In the genomic region with DNA sequence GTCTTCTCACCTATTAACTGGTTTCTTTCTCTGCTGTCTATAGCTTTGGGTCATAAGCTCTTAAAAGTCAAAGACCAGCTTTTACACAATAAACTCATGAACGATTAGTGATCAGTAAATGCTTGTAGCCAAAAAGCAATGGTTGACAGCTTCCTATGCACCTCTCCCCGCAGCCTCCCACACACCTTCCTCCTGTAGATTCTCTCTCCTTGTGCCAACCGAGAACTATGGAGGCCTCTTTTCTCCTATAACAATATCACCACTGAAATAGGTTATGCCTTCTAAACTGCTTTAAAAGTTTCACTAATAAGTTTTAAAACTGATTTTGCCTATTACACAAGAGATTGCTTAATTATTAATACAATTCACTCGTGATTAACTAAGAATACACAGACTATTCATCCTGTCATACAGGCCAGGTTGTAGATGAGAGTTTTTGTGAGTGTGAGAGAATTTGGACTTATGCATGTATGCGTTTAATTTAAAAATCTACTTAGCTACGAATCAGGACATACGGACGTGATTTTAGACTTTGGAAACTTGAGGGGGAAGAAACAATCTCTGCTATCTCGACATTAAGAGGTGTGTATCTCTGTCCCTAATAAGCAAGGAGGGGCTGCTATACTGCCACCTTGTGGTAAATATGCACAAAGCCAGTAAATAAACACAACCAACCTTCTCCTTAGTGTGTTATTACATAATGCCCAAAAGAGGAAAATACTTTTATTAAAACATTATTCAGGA, we compare ENCODE assay signal across 8 cellular contexts.
DNase-seq lines count a peak whose midpoint lies in the region; ATAC-seq and TF ChIP-seq lines count a peak whose summit lies in the region.

No MANE protein-coding gene starts in this region.

- H3K4me3 ChIP-seq in HEK293 (ENCODE audit: low read depth, low read length) (no peak overlapping the region), upper lobe of right lung (no peak overlapping the region)

- H3K4me1 ChIP-seq in HEK293 (ENCODE audit: control insufficient read depth, insufficient read depth, low read length) (no peaks in the 10 kb centered on the region), upper lobe of right lung (peaks cover 10% of the 10 kb centered on the region)

- H3K36me3 Mint-ChIP-seq in brain, result no peaks in the 10 kb centered on the region

- H3K4me1 Mint-ChIP-seq in brain, result no peaks in the 10 kb centered on the region

- no peak overlapping the region for H3K4me3 Mint-ChIP-seq in brain

- peak; percentile 33; the same call in 1 of the 2 replicates for TF ChIP-seq CTCF in HEK293 (tag by site-specific recombination; IDR thresholded peaks at IDR 0.05)
- peak; percentile 80 to 82 for TF ChIP-seq CTCF in brain (conservative IDR thresholded peaks at IDR 0.05)
- peak; percentile 89 for TF ChIP-seq CTCF in upper lobe of right lung (IDR thresholded peaks at IDR 0.05)

- CTCF ChIA-PET in HEK293 (lab: Yijun Ruan, JAX), result interaction anchor here (0.6 to 2.7 kb wide), 29 partner anchors 7 to 780 kb away, joined by 3 to 32 read pairs (median 4); no protein-coding TSS in a partner anchor

- POLR2A ChIA-PET in HEK293 (lab: Yijun Ruan, JAX), result no interaction called here

- H3K27me3 Mint-ChIP-seq in brain, result peaks cover 8% of the 10 kb centered on the region

- no peaks in the 10 kb centered on the region for H3K27me3 ChIP-seq in upper lobe of right lung

- H3K9me3 ChIP-seq in HEK293 (ENCODE audit: control insufficient read depth, insufficient read depth, low read depth, low read length), result no peaks in the 10 kb centered on the region
- H3K9me3 ChIP-seq in upper lobe of right lung, result no peaks in the 10 kb centered on the region

- DNase-seq in NCI-H526 (lab: John Stamatoyannopoulos, UW) (peak; percentile 4 to 51), NCI-H526 treated with DMSO at 0.1 percent for 48 hours (lab: John Stamatoyannopoulos, UW) (no peak), NCI-H2171 treated with DMSO at 0.1 percent for 48 hours (lab: John Stamatoyannopoulos, UW) (peak; percentile 35), inferior parietal cortex (ENCODE audit: extremely low spot score) (peak; percentile 54), upper lobe of right lung (no peak)

- ATAC-seq in upper lobe of right lung (peak; percentile 90), GM21528 (IDR thresholded peaks at IDR 0.05; ENCODE audit: low FRiP score, unreplicated experiment) (no peak)

- H3K27ac ChIP-seq in HEK293 (ENCODE audit: extremely low read depth, low read depth, low read length) (no peak overlapping the region), upper lobe of right lung (no peak overlapping the region)

- peak overlapping the region in 1 of 5 experiments; percentile 1 for H3K27ac Mint-ChIP-seq in brain

- peaks cover 0 to 3% (median 0%) of the 10 kb centered on the region in 5 experiments for H3K9me3 Mint-ChIP-seq in brain

- H3K36me3 ChIP-seq in HEK293 (ENCODE audit: control insufficient read depth in 2 of 2, insufficient read depth in 1 of 2, low read length in 2 of 2) (no peaks in the 10 kb centered on the region), upper lobe of right lung (no peaks in the 10 kb centered on the region)

- intact Hi-C loops in upper lobe of right lung (cut with DNase I), result no loop called here

TF ChIP-seq in HEK293, 187 proteins besides CTCF, POLR2A, EP300 and RAD21:
- TF ChIP-seq, protein P1, sequence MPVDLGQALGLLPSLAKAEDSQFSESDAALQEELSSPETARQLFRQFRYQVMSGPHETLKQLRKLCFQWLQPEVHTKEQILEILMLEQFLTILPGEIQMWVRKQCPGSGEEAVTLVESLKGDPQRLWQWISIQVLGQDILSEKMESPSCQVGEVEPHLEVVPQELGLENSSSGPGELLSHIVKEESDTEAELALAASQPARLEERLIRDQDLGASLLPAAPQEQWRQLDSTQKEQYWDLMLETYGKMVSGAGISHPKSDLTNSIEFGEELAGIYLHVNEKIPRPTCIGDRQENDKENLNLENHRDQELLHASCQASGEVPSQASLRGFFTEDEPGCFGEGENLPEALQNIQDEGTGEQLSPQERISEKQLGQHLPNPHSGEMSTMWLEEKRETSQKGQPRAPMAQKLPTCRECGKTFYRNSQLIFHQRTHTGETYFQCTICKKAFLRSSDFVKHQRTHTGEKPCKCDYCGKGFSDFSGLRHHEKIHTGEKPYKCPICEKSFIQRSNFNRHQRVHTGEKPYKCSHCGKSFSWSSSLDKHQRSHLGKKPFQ (tag by site-specific recombination; IDR thresholded peaks at IDR 0.05), result no peak
- peak; percentile 49 for TF ChIP-seq ZNF654 (tag by site-specific recombination; IDR thresholded peaks at IDR 0.05; ENCODE audit: low read depth)

Comparison
In these comparisons a context has a peak if more than half of its experiments do, and no peak if none do; other contexts are left out.
1. DNase-seq: peak in NCI-H526 (2 of 2), NCI-H2171 treated with DMSO at 0.1 percent for 48 hours (single experiment) and inferior parietal cortex (single experiment); none in NCI-H526 treated with DMSO at 0.1 percent for 48 hours (single experiment) and upper lobe of right lung (single experiment).
2. CTCF ChIP-seq: peak in every context shown above with its lines; median percentile 89 in upper lobe of right lung; 81 in brain; 33 in HEK293.